In genomic region chr1:26597629-26598039, GRCh38 we compare ENCODE assay signal across 8 cellular contexts.
DNase-seq lines count a peak whose midpoint lies in the region; ATAC-seq and TF ChIP-seq lines count a peak whose summit lies in the region.

No MANE protein-coding gene starts in this region.

- peaks cover 3% of the 10 kb centered on the region for H3K27me3 Mint-ChIP-seq in glutamatergic neuron (ENCODE audit: unreplicated experiment)
- peaks cover 7% of the 10 kb centered on the region for H3K27me3 Mint-ChIP-seq in activated CD4-positive, alpha-beta memory T cell treated with anti-CD3 and anti-CD28 coated beads, Interleukin-2, amount 10 ng/mL, durations not matched to agents 7 days and 5 days

- intact Hi-C loops in heart left ventricle (cut with DNase I) (no loop called here), cardiac septum (cut with DNase I) (no loop called here), spleen (cut with DNase I; ENCODE audit: low total_unique reads) (no loop called here)

- H3K27ac Mint-ChIP-seq in glutamatergic neuron (ENCODE audit: unreplicated experiment) = peak overlapping the region; percentile 59
- no peak overlapping the region for H3K27ac Mint-ChIP-seq in activated CD4-positive, alpha-beta memory T cell treated with anti-CD3 and anti-CD28 coated beads, Interleukin-2, amount 10 ng/mL, durations not matched to agents 7 days and 5 days

- H3K9me3 ChIP-seq in heart left ventricle (no peaks in the 10 kb centered on the region), WERI-Rb-1 (ENCODE audit: severe bottlenecking) (no peaks in the 10 kb centered on the region), spleen (no peaks in the 10 kb centered on the region)

- peaks cover 2% of the 10 kb centered on the region for H3K4me1 Mint-ChIP-seq in glutamatergic neuron (ENCODE audit: low read depth, unreplicated experiment)
- H3K4me1 Mint-ChIP-seq in activated CD4-positive, alpha-beta memory T cell treated with anti-CD3 and anti-CD28 coated beads, Interleukin-2, amount 10 ng/mL, durations not matched to agents 7 days and 5 days = peaks cover 12% of the 10 kb centered on the region

- H3K36me3 ChIP-seq in heart left ventricle = no peaks in the 10 kb centered on the region
- no peaks in the 10 kb centered on the region for H3K36me3 ChIP-seq in WERI-Rb-1
- H3K36me3 ChIP-seq in spleen = no peaks in the 10 kb centered on the region

- no peaks in the 10 kb centered on the region for H3K9me3 Mint-ChIP-seq in glutamatergic neuron (ENCODE audit: unreplicated experiment)
- H3K9me3 Mint-ChIP-seq in activated CD4-positive, alpha-beta memory T cell treated with anti-CD3 and anti-CD28 coated beads, Interleukin-2, amount 10 ng/mL, durations not matched to agents 7 days and 5 days = no peaks in the 10 kb centered on the region

- H3K27ac ChIP-seq in heart left ventricle (no peak overlapping the region), WERI-Rb-1 (no peak overlapping the region), spleen (no peak overlapping the region)

- H3K27me3 ChIP-seq in heart left ventricle (no peaks in the 10 kb centered on the region), WERI-Rb-1 (ENCODE audit: insufficient read depth, low read depth, severe bottlenecking) (no peaks in the 10 kb centered on the region), spleen (replicated peaks in 1 of 7) (no peaks in the 10 kb centered on the region)

- H3K4me3 ChIP-seq in heart left ventricle (no peak overlapping the region), WERI-Rb-1 (ENCODE audit: low read depth, low read length) (no peak overlapping the region), spleen (no peak overlapping the region)

- POLR2A ChIA-PET in activated CD4-positive, alpha-beta memory T cell treated with anti-CD3 and anti-CD28 coated beads, Interleukin-2, amount 10 ng/mL, durations not matched to agents 7 days and 5 days (lab: Charles Lee) = interaction anchor here (3.6 kb wide), 1 partner anchor 190 kb away, joined by 30 read pairs; the partner anchor contains the start of gene PIGV

- no peak for ATAC-seq in heart left ventricle
- no peak for ATAC-seq in GM21723 (IDR thresholded peaks at IDR 0.05; ENCODE audit: unreplicated experiment)

- H3K4me1 ChIP-seq in heart left ventricle (peaks cover 0 to 23% (median 0%) of the 10 kb centered on the region in 12 donors), spleen (peaks cover 0 to 13% (median 8%) of the 10 kb centered on the region in 6 donors)

- TF ChIP-seq CTCF in heart left ventricle (IDR thresholded peaks at IDR 0.05) = peak; percentile 56 to 76 (median 68)
- TF ChIP-seq CTCF in WERI-Rb-1 (IDR thresholded peaks at IDR 0.05; ENCODE audit: low read depth, low read length) = peak; percentile 13; the same call in 1 of the 2 replicates
- peak; percentile 86 for TF ChIP-seq CTCF in glutamatergic neuron (IDR thresholded peaks at IDR 0.05; ENCODE audit: partially characterized antibody, unreplicated experiment)
- peak; percentile 48 to 82 (median 73) for TF ChIP-seq CTCF in spleen (IDR thresholded peaks at IDR 0.05 in 8 of 11, conservative IDR thresholded peaks at IDR 0.05 in 3 of 11)

- CTCF ChIA-PET in activated CD4-positive, alpha-beta memory T cell treated with anti-CD3 and anti-CD28 coated beads, Interleukin-2, amount 10 ng/mL, durations not matched to agents 7 days and 5 days (lab: Charles Lee) = interaction anchor here (1.5 to 14.6 kb wide), 5 partner anchors 10 to 448 kb away, joined by 3 to 221 read pairs (median 7); partner anchors contain the start of gene PIGV

- TF ChIP-seq POLR2A in heart left ventricle (IDR thresholded peaks at IDR 0.05) (no peak), spleen (IDR thresholded peaks at IDR 0.05) (no peak)

- H3K36me3 Mint-ChIP-seq in glutamatergic neuron (ENCODE audit: unreplicated experiment) = no peaks in the 10 kb centered on the region
- H3K36me3 Mint-ChIP-seq in activated CD4-positive, alpha-beta memory T cell treated with anti-CD3 and anti-CD28 coated beads, Interleukin-2, amount 10 ng/mL, durations not matched to agents 7 days and 5 days (ENCODE audit: low read depth) = no peaks in the 10 kb centered on the region

- WGBS in heart left ventricle, 4 donors = 8 to 13% (median 9%) methylated on average over 2 of the region's 2 CpGs
- WGBS in spleen, 5 donors = 3 to 11% (median 6%) methylated on average over 2 of the region's 2 CpGs

- no peak for DNase-seq in heart left ventricle
- no peak for DNase-seq in cardiac septum (ENCODE audit: low spot score)
- peak; percentile 25 for DNase-seq in NCI-H2029 (lab: John Stamatoyannopoulos, UW)
- DNase-seq in WERI-Rb-1 = no peak
- DNase-seq in glutamatergic neuron = no peak
- no peak for DNase-seq in spleen
- no peak for DNase-seq in activated CD4-positive, alpha-beta memory T cell treated with anti-CD3 and anti-CD28 coated beads, Interleukin-2, amount 10 ng/mL, durations not matched to agents 7 days and 5 days

- H3K4me3 Mint-ChIP-seq in glutamatergic neuron (ENCODE audit: unreplicated experiment) = no peak overlapping the region
- no peak overlapping the region for H3K4me3 Mint-ChIP-seq in activated CD4-positive, alpha-beta memory T cell treated with anti-CD3 and anti-CD28 coated beads, Interleukin-2, amount 10 ng/mL, durations not matched to agents 7 days and 5 days

Comparison
In these comparisons a context has a peak if more than half of its experiments do, and no peak if none do; other contexts are left out.
1. CTCF ChIP-seq: peak in every context shown above with its lines; median percentile 86 in glutamatergic neuron; 73 in spleen; 68 in heart left ventricle; 13 in WERI-Rb-1.